In genomic region chr18:21599585-21600525, GRCh38 we compare ENCODE assay signal across 8 cellular contexts. TPM values are rescaled to one million over a fixed set of nuclear protein-coding genes. Genes with fewer than 3 reads are reported as not detected.
DNase-seq lines count a peak whose midpoint lies in the region; ATAC-seq and TF ChIP-seq lines count a peak whose summit lies in the region.

No MANE protein-coding gene starts in this region.

- DNase-seq in CD14-positive monocyte (ENCODE audit: low spot score) = no peak
- peak; percentile 83 for DNase-seq in NCI-H2171 (lab: John Stamatoyannopoulos, UW)
- DNase-seq in activated naive CD8-positive, alpha-beta T cell treated with anti-CD3 and anti-CD28 coated beads for 36 hours = no peak
- DNase-seq in cardiac muscle cell (ENCODE audit: low read depth in 1 of 2, low spot score in 1 of 2) = peak; percentile 6 to 79
- peak; percentile 85 for DNase-seq in osteocyte (ENCODE audit: extremely low spot score, unreplicated experiment)
- DNase-seq in KG1 (lab: John Stamatoyannopoulos, UW) = no peak

- H3K27ac ChIP-seq in cardiac muscle cell = peak overlapping the region; percentile 97

- no peaks in the 10 kb centered on the region for H3K36me3 ChIP-seq in cardiac muscle cell

- peak overlapping the region; percentile 95 to 99 for H3K4me3 Mint-ChIP-seq in CD14-positive monocyte
- peak overlapping the region; percentile 99 for H3K4me3 Mint-ChIP-seq in activated naive CD8-positive, alpha-beta T cell treated with anti-CD3 and anti-CD28 coated beads for 36 hours
- peak overlapping the region; percentile 96 for H3K4me3 Mint-ChIP-seq in osteocyte (ENCODE audit: unreplicated experiment)

- H3K4me1 ChIP-seq in cardiac muscle cell (ENCODE audit: low read depth) = peaks cover 8% of the 10 kb centered on the region

- peaks cover 34% of the 10 kb centered on the region for H3K4me1 Mint-ChIP-seq in CD14-positive monocyte
- peaks cover 27% of the 10 kb centered on the region for H3K4me1 Mint-ChIP-seq in activated naive CD8-positive, alpha-beta T cell treated with anti-CD3 and anti-CD28 coated beads for 36 hours
- peaks cover 27% of the 10 kb centered on the region for H3K4me1 Mint-ChIP-seq in osteocyte (ENCODE audit: unreplicated experiment)

- H3K4me3 ChIP-seq in cardiac muscle cell = peak overlapping the region; percentile 66

- H3K36me3 Mint-ChIP-seq in CD14-positive monocyte (peaks cover 2 to 3% of the 10 kb centered on the region in 2 donors), osteocyte (ENCODE audit: unreplicated experiment) (no peaks in the 10 kb centered on the region)
- H3K36me3 Mint-ChIP-seq in activated naive CD8-positive, alpha-beta T cell treated with anti-CD3 and anti-CD28 coated beads for 36 hours = peaks cover 10% of the 10 kb centered on the region

- H3K9me3 Mint-ChIP-seq in CD14-positive monocyte (peaks cover 0 to 2% (median 0%) of the 10 kb centered on the region in 7 donors), osteocyte (ENCODE audit: unreplicated experiment) (no peaks in the 10 kb centered on the region)
- H3K9me3 Mint-ChIP-seq in activated naive CD8-positive, alpha-beta T cell treated with anti-CD3 and anti-CD28 coated beads for 36 hours = no peaks in the 10 kb centered on the region

- H3K27ac Mint-ChIP-seq in CD14-positive monocyte (peak overlapping the region; percentile 97 to 100 (median 99)), osteocyte (ENCODE audit: unreplicated experiment) (peak overlapping the region; percentile 98)
- H3K27ac Mint-ChIP-seq in activated naive CD8-positive, alpha-beta T cell treated with anti-CD3 and anti-CD28 coated beads for 36 hours = peak overlapping the region; percentile 99

- intact Hi-C loops in CD14-positive monocyte (cut with micrococcal nuclease) = loop anchor here (5.0 kb wide), 2 partner anchors 102 to 142 kb away; partner anchors contain the start of genes ABHD3 (in 1 of the 2) and MIB1 (in 1 of the 2)

- H3K27me3 Mint-ChIP-seq in CD14-positive monocyte (ENCODE audit: low read depth in 3 of 3) (peaks cover 0 to 6% (median 0%) of the 10 kb centered on the region in 3 donors), osteocyte (ENCODE audit: unreplicated experiment) (no peaks in the 10 kb centered on the region)
- H3K27me3 Mint-ChIP-seq in activated naive CD8-positive, alpha-beta T cell treated with anti-CD3 and anti-CD28 coated beads for 36 hours = no peaks in the 10 kb centered on the region

- no peaks in the 10 kb centered on the region for H3K9me3 ChIP-seq in cardiac muscle cell (ENCODE audit: low read depth)

- TF ChIP-seq CTCF in CD14-positive monocyte (IDR thresholded peaks at IDR 0.05) = no peak
- TF ChIP-seq CTCF in cardiac muscle cell (IDR thresholded peaks at IDR 0.05; ENCODE audit: low read depth, low read length) = no peak
- no peak for TF ChIP-seq CTCF in osteocyte (IDR thresholded peaks at IDR 0.05)

- ATAC-seq in GM18502 (IDR thresholded peaks at IDR 0.05; ENCODE audit: poor library complexity, unreplicated experiment) (peak; percentile 52), HG02884 (IDR thresholded peaks at IDR 0.05; ENCODE audit: unreplicated experiment) (peak; percentile 34)

- H3K27me3 ChIP-seq in cardiac muscle cell = no peaks in the 10 kb centered on the region

RNA-seq across cellular contexts. Expression of gene ESCO1, which starts 0.6 kb away (rescaled TPM):
- polyA plus RNA-seq in CD14-positive monocyte (1 to 10 TPM; 1.3 to 2.5 TPM), cardiac muscle cell (12.2 and 18.5 TPM in 2 replicates)
- 10 to 100 TPM; 18.5 to 20.1 TPM for total RNA-seq in activated naive CD8-positive, alpha-beta T cell treated with anti-CD3 and anti-CD28 coated beads for 36 hours
- total RNA-seq in cardiac muscle cell (12.6 and 18.3 TPM in 2 replicates), osteocyte (14.3 and 14.6 TPM in 2 replicates)

RNA-seq across cellular contexts. Expression of gene SNRPD1, which starts 12.3 kb away (rescaled TPM):
- polyA plus RNA-seq in CD14-positive monocyte (10 to 100 TPM; 50.9 to 56.7 TPM), cardiac muscle cell (146 and 159 TPM in 2 replicates)
- 100 to 1,000 TPM; 166 to 176 TPM for total RNA-seq in activated naive CD8-positive, alpha-beta T cell treated with anti-CD3 and anti-CD28 coated beads for 36 hours
- total RNA-seq in cardiac muscle cell (6.8 and 16.1 TPM in 2 replicates), osteocyte (36.2 and 37.7 TPM in 2 replicates)

Comparison
In these comparisons a context has a peak if more than half of its experiments do, and no peak if none do; other contexts are left out.
1. DNase-seq: peak in NCI-H2171 (single experiment), cardiac muscle cell (2 of 2) and osteocyte (single experiment); none in CD14-positive monocyte (single experiment), activated naive CD8-positive, alpha-beta T cell treated with anti-CD3 and anti-CD28 coated beads for 36 hours (single experiment) and KG1 (single experiment).
2. Peak in every context shown above with its lines, with median percentiles within 50 percentile points of each other: H3K27ac Mint-ChIP-seq and H3K4me3 Mint-ChIP-seq.